In genomic region chr6:37511910-37512399, GRCh38 we compare ENCODE assay signal across 28 cellular contexts. TPM values are rescaled to one million over a fixed set of nuclear protein-coding genes. Genes with fewer than 3 reads are reported as not detected.
DNase-seq lines count a peak whose midpoint lies in the region; ATAC-seq, FAIRE-seq and TF ChIP-seq lines count a peak whose summit lies in the region.
"Had no signal": no experiment of that assay in that cellular context is flagged by ENCODE, and none has a peak within 500 bp of the region (broad histone marks: within the 10 kb centered on the region; RNA-seq: fewer than 3 reads in every experiment).

No MANE protein-coding gene starts in this region.

- H3K79me2 ChIP-seq in K562 (ENCODE audit: control insufficient read depth, insufficient read depth, low read length): no peaks in the 10 kb centered on the region

- H3K4me2 ChIP-seq in K562 (ENCODE audit: insufficient read depth, low read length): no peak overlapping the region

- no peak for TF ChIP-seq CTCF in K562 (IDR thresholded peaks at IDR 0.05 in 2 of 3, conservative IDR thresholded peaks at IDR 0.05 in 1 of 3; ENCODE audit: insufficient read depth in 2 of 3, low read depth in 1 of 3, low read length in 3 of 3)

- H3K4me3 ChIP-seq in K562: no peak overlapping the region
- H3K4me3 ChIP-seq: Peyer's patch, thoracic aorta, vagina had no signal

- CTCF ChIA-PET in K562 (lab: Yijun Ruan, JAX; ENCODE audit: low intra/inter-chr PET ratio): no interaction called here
- CTCF ChIA-PET in activated CD8-positive, alpha-beta T cell treated with anti-CD3 and anti-CD28 coated beads, Interleukin-2, amount 10 ng/mL, durations not matched to agents 7 days and 5 days (lab: Charles Lee): interaction anchor here (0.9 kb wide), 1 partner anchor 10 kb away, joined by 6 read pairs; no protein-coding TSS in a partner anchor

- H3K27me3 Mint-ChIP-seq in activated naive CD8-positive, alpha-beta T cell: no peaks in the 10 kb centered on the region
- no peaks in the 10 kb centered on the region for H3K27me3 Mint-ChIP-seq in activated naive CD8-positive, alpha-beta T cell treated with anti-CD3 and anti-CD28 coated beads, Interleukin-2, amount 50 U/mL, for 24 hours
- no peaks in the 10 kb centered on the region for H3K27me3 Mint-ChIP-seq in naive thymus-derived CD8-positive, alpha-beta T cell
- H3K27me3 Mint-ChIP-seq in activated CD8-positive, alpha-beta T cell treated with anti-CD3 and anti-CD28 coated beads, Interleukin-2, amount 10 ng/mL, durations not matched to agents 7 days and 5 days (ENCODE audit: low read depth): no peaks in the 10 kb centered on the region
- H3K27me3 Mint-ChIP-seq: activated CD4-positive, alpha-beta T cell treated with anti-CD3 and anti-CD28 coated beads, Interleukin-2, amount 10 ng/mL, durations not matched to agents 24 days and 14 days; activated CD8-positive, alpha-beta memory T cell treated with anti-CD3 and anti-CD28 coated beads, Interleukin-2, amount 10 ng/mL, durations not matched to agents 7 days and 5 days; stimulated activated naive CD8-positive, alpha-beta T cell treated with anti-CD3 and anti-CD28 coated beads, Interleukin-15, Interleukin-2, amounts not matched to agents 100 ng/mL and 50 ng/mL, for 24 hours had no signal

- H3K9me1 ChIP-seq in K562 (ENCODE audit: control insufficient read depth, insufficient read depth, low read length): no peaks in the 10 kb centered on the region

- peaks cover 0 to under 1% of the 10 kb centered on the region in 2 experiments; a peak in 1 of 5 replicates for H3K4me1 ChIP-seq in K562 (replicated peaks in 1 of 2; ENCODE audit: control insufficient read depth in 2 of 2, insufficient read depth in 2 of 2, low read length in 2 of 2)

- POLR2A ChIA-PET in K562 (lab: Yijun Ruan, JAX): interaction anchor here (0.5 to 1.8 kb wide), 8 partner anchors 10 to 88 kb away, joined by 3 to 6 read pairs (median 4); partner anchors contain the start of gene CCDC167
- POLR2A ChIA-PET in naive thymus-derived CD8-positive, alpha-beta T cell (lab: Charles Lee): interaction anchor here (1.7 to 10.5 kb wide), 2 partner anchors 8 to 24 kb away, joined by 4 to 330 read pairs; partner anchors contain the start of gene CCDC167
- POLR2A ChIA-PET in activated CD8-positive, alpha-beta T cell treated with anti-CD3 and anti-CD28 coated beads, Interleukin-2, amount 10 ng/mL, durations not matched to agents 7 days and 5 days (lab: Charles Lee): interaction anchor here (1.2 to 1.9 kb wide), 2 partner anchors 10 to 79 kb away, joined by 3 to 7 read pairs; partner anchors contain the start of gene CMTR1

- WGBS in K562 (ENCODE audit: insufficient coverage, low coverage, missing lambda C conversion rate): 7% methylated on average over 16 of the region's 16 CpGs

- no peak for TF ChIP-seq EP300 in K562 (IDR thresholded peaks at IDR 0.05; ENCODE audit: low read length)

- H3K4me1 Mint-ChIP-seq in activated naive CD8-positive, alpha-beta T cell (ENCODE audit: low read depth): peaks cover 79% of the 10 kb centered on the region
- H3K4me1 Mint-ChIP-seq in activated naive CD8-positive, alpha-beta T cell treated with anti-CD3 and anti-CD28 coated beads, Interleukin-2, amount 50 U/mL, for 24 hours: peaks cover 63% of the 10 kb centered on the region
- H3K4me1 Mint-ChIP-seq in naive thymus-derived CD8-positive, alpha-beta T cell: peaks cover 53 to 91% (median 77%) of the 10 kb centered on the region in 4 donors
- H3K4me1 Mint-ChIP-seq in activated CD8-positive, alpha-beta T cell treated with anti-CD3 and anti-CD28 coated beads, Interleukin-2, amount 10 ng/mL, durations not matched to agents 7 days and 5 days (ENCODE audit: low read depth): peaks cover 52% of the 10 kb centered on the region

- H3K9me3 Mint-ChIP-seq in activated naive CD8-positive, alpha-beta T cell (ENCODE audit: low read depth): no peaks in the 10 kb centered on the region
- no peaks in the 10 kb centered on the region for H3K9me3 Mint-ChIP-seq in activated naive CD8-positive, alpha-beta T cell treated with anti-CD3 and anti-CD28 coated beads, Interleukin-2, amount 50 U/mL, for 24 hours
- peaks cover 0 to 2% (median 0%) of the 10 kb centered on the region in 9 donors for H3K9me3 Mint-ChIP-seq in naive thymus-derived CD8-positive, alpha-beta T cell
- H3K9me3 Mint-ChIP-seq in activated CD8-positive, alpha-beta T cell treated with anti-CD3 and anti-CD28 coated beads, Interleukin-2, amount 10 ng/mL, durations not matched to agents 7 days and 5 days (ENCODE audit: insufficient read depth): no peaks in the 10 kb centered on the region
- H3K9me3 Mint-ChIP-seq: activated naive CD4-positive, alpha-beta T cell treated with anti-CD3 and anti-CD28 coated beads for 36 hours; immature natural killer cell had no signal

- no peaks in the 10 kb centered on the region for H3K9me3 ChIP-seq in K562 (replicated peaks; ENCODE audit: control insufficient read depth, insufficient read depth, low read depth, low read length)
- H3K9me3 ChIP-seq: breast epithelium, Peyer's patch, thoracic aorta, vagina had no signal

- BruUV-seq in K562 (replicated peaks; lab: Mats Ljungman, UMichigan): no TSS peak

- no peak overlapping the region for H2AFZ ChIP-seq in K562 (ENCODE audit: low read depth, low read length)

- no peak for TF ChIP-seq RAD21 in K562 (CRISPR knock-in tag; conservative IDR thresholded peaks at IDR 0.05 in 1 of 2, IDR thresholded peaks at IDR 0.05 in 1 of 2)

- peak overlapping the region in 1 of 2 experiments; percentile 48; a peak in 2 of 4 replicates for H3K9ac ChIP-seq in K562 (ENCODE audit: insufficient read depth in 1 of 2, low read depth in 2 of 2, low read length in 2 of 2)

- H3K27ac ChIP-seq in K562 (ENCODE audit: extremely low read depth, low read depth, low read length): no peak overlapping the region
- H3K27ac ChIP-seq: Peyer's patch, thoracic aorta, vagina, WERI-Rb-1 had no signal

- TF ChIP-seq POLR2A in K562 (conservative IDR thresholded peaks at IDR 0.05): no peak

- H3K27me3 ChIP-seq in K562 (ENCODE audit: control insufficient read depth in 2 of 2, insufficient read depth in 2 of 2, low read length in 2 of 2): peaks cover 56 to 67% of the 10 kb centered on the region in 2 experiments
- H3K27me3 ChIP-seq: Peyer's patch, vagina had no signal

- FAIRE-seq in K562 (lab: Jason Lieb, UNC): no peak

- in situ Hi-C loops in K562 (cut with MboI): no loop called here

- no peaks in the 10 kb centered on the region for H3K36me3 Mint-ChIP-seq in activated naive CD8-positive, alpha-beta T cell
- H3K36me3 Mint-ChIP-seq in activated naive CD8-positive, alpha-beta T cell treated with anti-CD3 and anti-CD28 coated beads, Interleukin-2, amount 50 U/mL, for 24 hours (ENCODE audit: low read depth): no peaks in the 10 kb centered on the region
- H3K36me3 Mint-ChIP-seq in naive thymus-derived CD8-positive, alpha-beta T cell: no peaks in the 10 kb centered on the region
- no peaks in the 10 kb centered on the region for H3K36me3 Mint-ChIP-seq in activated CD8-positive, alpha-beta T cell treated with anti-CD3 and anti-CD28 coated beads, Interleukin-2, amount 10 ng/mL, durations not matched to agents 7 days and 5 days (ENCODE audit: low read depth)
- H3K36me3 Mint-ChIP-seq: activated CD8-positive, alpha-beta memory T cell treated with anti-CD3 and anti-CD28 coated beads, Interleukin-2, amount 10 ng/mL, durations not matched to agents 7 days and 5 days had no signal

- intact Hi-C loops in K562 (cut with micrococcal nuclease): no loop called here

- peaks cover 10% of the 10 kb centered on the region; the same call in 1 of the 2 replicates for H4K20me1 ChIP-seq in K562 (replicated peaks; ENCODE audit: control insufficient read depth, insufficient read depth, low read length)

- ATAC-seq in activated naive CD8-positive, alpha-beta T cell treated with anti-CD3 and anti-CD28 coated beads, Interleukin-2, amount 50 U/mL, for 24 hours: no peak
- ATAC-seq in K562: peak; percentile 51
- no peak for ATAC-seq in naive thymus-derived CD8-positive, alpha-beta T cell
- ATAC-seq in activated CD8-positive, alpha-beta T cell treated with anti-CD3 and anti-CD28 coated beads, Interleukin-2, amount 10 ng/mL, durations not matched to agents 7 days and 5 days: no peak
- ATAC-seq: activated CD8-positive, alpha-beta memory T cell treated with anti-CD3 and anti-CD28 coated beads, Interleukin-2, amount 10 ng/mL, durations not matched to agents 7 days and 5 days had no signal

- H3K36me3 ChIP-seq in K562 (ENCODE audit: control insufficient read depth, insufficient read depth, low read length): no peaks in the 10 kb centered on the region
- H3K36me3 ChIP-seq: breast epithelium, Peyer's patch, thoracic aorta, vagina, WERI-Rb-1 had no signal

- no peak for DNase-seq in activated naive CD8-positive, alpha-beta T cell treated with anti-CD3 and anti-CD28 coated beads, Interleukin-2, amount 50 U/mL, for 24 hours
- DNase-seq in K562 (ENCODE audit: extremely low read depth in 1 of 4, low spot score in 3 of 4) (no peak), UCSD-AML1 (lab: John Stamatoyannopoulos, UW; ENCODE audit: unreplicated experiment) (no peak), iPS-NIHi11 (ENCODE audit: low spot score) (no peak)
- DNase-seq in naive thymus-derived CD8-positive, alpha-beta T cell: peak in 1 of 10 donors; percentile 23
- no peak for DNase-seq in stimulated activated CD4-positive, alpha-beta T cell treated with anti-CD3 and anti-CD28 coated beads, Interleukin-2, amount 100 ng/mL, for 48 hours
- no peak for DNase-seq in activated CD8-positive, alpha-beta T cell treated with anti-CD3 and anti-CD28 coated beads, Interleukin-2, amount 10 ng/mL, durations not matched to agents 7 days and 5 days
- DNase-seq: activated CD4-positive, alpha-beta T cell treated with anti-CD3 and anti-CD28 coated beads, Interleukin-2, amount 10 ng/mL, durations not matched to agents 24 days and 14 days; activated CD8-positive, alpha-beta memory T cell treated with anti-CD3 and anti-CD28 coated beads, Interleukin-2, amount 10 ng/mL, durations not matched to agents 7 days and 5 days; activated naive CD4-positive, alpha-beta T cell treated with anti-CD3 and anti-CD28 coated beads for 36 hours; amniotic stem cell; DMS53; effector CD4-positive, alpha-beta T cell; GF-D8; HCEC 1CT; immature natural killer cell; NCI-H1694; NCI-H2171 treated with DMSO at 0.1 percent for 48 hours; NCI-H524; Peyer's patch; SHP77 treated with DMSO at 0.1 percent for 48 hours; T-helper 9 cell; WERI-Rb-1 had no signal

- peak overlapping the region; percentile 70 for H3K27ac Mint-ChIP-seq in activated naive CD8-positive, alpha-beta T cell
- no peak overlapping the region for H3K27ac Mint-ChIP-seq in activated naive CD8-positive, alpha-beta T cell treated with anti-CD3 and anti-CD28 coated beads, Interleukin-2, amount 50 U/mL, for 24 hours
- peak overlapping the region in 7 of 10 donors; percentile 31 to 99 (median 72) for H3K27ac Mint-ChIP-seq in naive thymus-derived CD8-positive, alpha-beta T cell
- H3K27ac Mint-ChIP-seq in activated CD8-positive, alpha-beta T cell treated with anti-CD3 and anti-CD28 coated beads, Interleukin-2, amount 10 ng/mL, durations not matched to agents 7 days and 5 days: no peak overlapping the region
- H3K27ac Mint-ChIP-seq: activated CD8-positive, alpha-beta memory T cell treated with anti-CD3 and anti-CD28 coated beads, Interleukin-2, amount 10 ng/mL, durations not matched to agents 7 days and 5 days; activated naive CD4-positive, alpha-beta T cell treated with anti-CD3 and anti-CD28 coated beads for 36 hours; stimulated activated naive CD8-positive, alpha-beta T cell treated with anti-CD3 and anti-CD28 coated beads, Interleukin-15, Interleukin-2, amounts not matched to agents 100 ng/mL and 50 ng/mL, for 24 hours had no signal

- peak overlapping the region; percentile 9 for H3K4me3 Mint-ChIP-seq in activated naive CD8-positive, alpha-beta T cell
- H3K4me3 Mint-ChIP-seq in activated naive CD8-positive, alpha-beta T cell treated with anti-CD3 and anti-CD28 coated beads, Interleukin-2, amount 50 U/mL, for 24 hours: no peak overlapping the region
- no peak overlapping the region for H3K4me3 Mint-ChIP-seq in naive thymus-derived CD8-positive, alpha-beta T cell
- H3K4me3 Mint-ChIP-seq in activated CD8-positive, alpha-beta T cell treated with anti-CD3 and anti-CD28 coated beads, Interleukin-2, amount 10 ng/mL, durations not matched to agents 7 days and 5 days: no peak overlapping the region
- H3K4me3 Mint-ChIP-seq: activated CD4-positive, alpha-beta T cell treated with anti-CD3 and anti-CD28 coated beads, Interleukin-2, amount 10 ng/mL, durations not matched to agents 24 days and 14 days; activated CD8-positive, alpha-beta memory T cell treated with anti-CD3 and anti-CD28 coated beads, Interleukin-2, amount 10 ng/mL, durations not matched to agents 7 days and 5 days; activated naive CD4-positive, alpha-beta T cell treated with anti-CD3 and anti-CD28 coated beads for 36 hours; immature natural killer cell; stimulated activated naive CD8-positive, alpha-beta T cell treated with anti-CD3 and anti-CD28 coated beads, Interleukin-15, Interleukin-2, amounts not matched to agents 100 ng/mL and 50 ng/mL, for 24 hours had no signal

RNA-seq across cellular contexts. Expression of gene CCDC167, which starts 12.3 kb away (rescaled TPM):
- 2.3 and 8.0 TPM in 2 replicates for total RNA-seq in K562 (2011; cell fraction: chromatin; rRNA removed; ENCODE audit: low replicate concordance)
- total RNA-seq in K562 (2011; cell fraction: nucleolus; rRNA removed): 14.3 and 16.6 TPM in 2 replicates
- 11.5 and 13.2 TPM in 2 replicates for total RNA-seq in K562 (2011; cell fraction: nucleoplasm; rRNA removed)
- total RNA-seq in K562 (2014; rRNA removed) (30.8 and 43.7 TPM in 2 replicates), K562 (2014; rRNA removed; fragmentation: Illumina TruSeq; extraction: Trizol) (28.3 and 31.8 TPM in 2 replicates), K562 (2015; rRNA removed; fragmentation: Illumina TruSeq; extraction: Trizol) (36.8 and 38.6 TPM in 2 replicates), K562 (2021) (26.0 and 26.8 TPM in 2 replicates)
- polyA plus RNA-seq in K562 (2011; rRNA removed) (45.2 and 55.1 TPM in 2 replicates), K562 (2014; fragmentation: Illumina TruSeq; extraction: Trizol) (63.1 and 73.7 TPM in 2 replicates), K562 (2014; fragmentation: Nextera tagmentation; extraction: Ambion mirVana) (100 to 1,000 TPM in 1 of 2 experiments, 10 to 100 TPM in 1; 85.0 to 114 TPM), K562 (2014; rRNA removed) (40.5 and 45.9 TPM in 2 replicates)
- polyA plus RNA-seq in K562 (2011; cell fraction: cytosol; rRNA removed): 63.9 and 67.1 TPM in 2 replicates
- polyA plus RNA-seq in K562 (2011; cell fraction: nucleus; rRNA removed): 19.8 and 25.9 TPM in 2 replicates
- 45.2 and 53.6 TPM in 2 replicates for polyA plus RNA-seq in K562 (2012)
- 12.1 and 13.5 TPM in 2 replicates for polyA minus RNA-seq in K562 (2011; rRNA and poly(A)+ RNA removed)
- 12.3 and 12.8 TPM in 2 replicates for polyA minus RNA-seq in K562 (2011; cell fraction: cytosol; rRNA and poly(A)+ RNA removed)
- polyA minus RNA-seq in K562 (2011; cell fraction: nucleus; rRNA and poly(A)+ RNA removed): 3.8 and 5.9 TPM in 2 replicates
- total RNA-seq in naive thymus-derived CD8-positive, alpha-beta T cell: 10 to 100 TPM; 17.9 TPM
- polyA plus RNA-seq in naive thymus-derived CD8-positive, alpha-beta T cell: 10 to 100 TPM; 64.3 to 74.7 (median 69.3) TPM
- 10 to 100 TPM; 64.0 to 69.4 TPM for total RNA-seq in activated CD8-positive, alpha-beta T cell treated with anti-CD3 and anti-CD28 coated beads, Interleukin-2, amount 10 ng/mL, durations not matched to agents 7 days and 5 days

Comparison
In these comparisons a context has a peak if more than half of its experiments do, and no peak if none do; other contexts are left out.
1. H3K27ac Mint-ChIP-seq: peak in activated naive CD8-positive, alpha-beta T cell (single experiment) and naive thymus-derived CD8-positive, alpha-beta T cell (7 of 10); none in activated naive CD8-positive, alpha-beta T cell treated with anti-CD3 and anti-CD28 coated beads, Interleukin-2, amount 50 U/mL, for 24 hours (single experiment) and activated CD8-positive, alpha-beta T cell treated with anti-CD3 and anti-CD28 coated beads, Interleukin-2, amount 10 ng/mL, durations not matched to agents 7 days and 5 days (single experiment).